Comparison of ENCODE assay signal across 18 cellular contexts in genomic region chr18:61154866-61155265, GRCh38.
DNase-seq lines count a peak whose midpoint lies in the region; FAIRE-seq and TF ChIP-seq lines count a peak whose summit lies in the region.
"Had no signal": no experiment of that assay in that cellular context is flagged by ENCODE, and none has a peak within 500 bp of the region (broad histone marks: within the 10 kb centered on the region; RNA-seq: fewer than 3 reads in every experiment).

No MANE protein-coding gene starts in this region.

- no peaks in the 10 kb centered on the region for H3K79me2 ChIP-seq in hepatocyte

- H3K9me3 ChIP-seq in hepatocyte (ENCODE audit: low read depth) = no peaks in the 10 kb centered on the region
- H3K9me3 ChIP-seq: BLaER1, Caco-2 had no signal

- H3K4me2 ChIP-seq in hepatocyte = no peak overlapping the region
- H3K4me2 ChIP-seq: BLaER1, GM23338 had no signal

- DNase-seq in D721Med (ENCODE audit: insufficient read length, low spot score) = peak; percentile 57
- peak; percentile 70 for DNase-seq in NCI-H82 treated with DMSO at 0.1 percent for 48 hours (lab: John Stamatoyannopoulos, UW; ENCODE audit: unreplicated experiment)
- DNase-seq in hepatocyte (ENCODE audit: low spot score) = no peak
- no peak for DNase-seq in type B pancreatic cell (ENCODE audit: extremely low spot score, unreplicated experiment)
- no peak for DNase-seq in NCI-H510A (lab: John Stamatoyannopoulos, UW)
- DNase-seq in middle frontal gyrus (ENCODE audit: extremely low spot score, low spot score) = no peak
- no peak for DNase-seq in NCI-H1417 treated with DMSO at 0.1 percent for 48 hours (lab: John Stamatoyannopoulos, UW)
- DNase-seq: 8988T; AML-193; Caco-2; CD8-positive, alpha-beta memory T cell; DMS 273 treated with DMSO at 0.1 percent for 48 hours; H7; IMR-90 had no signal

- H3K9me2 ChIP-seq in hepatocyte (replicated peaks; ENCODE audit: insufficient read depth) = no peaks in the 10 kb centered on the region

- H3K36me3 Mint-ChIP-seq in type B pancreatic cell = no peaks in the 10 kb centered on the region
- H3K36me3 Mint-ChIP-seq: CD8-positive, alpha-beta memory T cell had no signal

- H3K27me3 Mint-ChIP-seq in type B pancreatic cell = no peaks in the 10 kb centered on the region
- H3K27me3 Mint-ChIP-seq: CD8-positive, alpha-beta memory T cell had no signal

- H3K36me3 ChIP-seq in hepatocyte (replicated peaks; ENCODE audit: insufficient read depth, low read depth) = no peaks in the 10 kb centered on the region
- H3K36me3 ChIP-seq: BLaER1 had no signal

- no peaks in the 10 kb centered on the region for H3K9me3 Mint-ChIP-seq in type B pancreatic cell
- H3K9me3 Mint-ChIP-seq: GM23338 had no signal

- WGBS in hepatocyte (ENCODE audit: low lambda C conversion rate, missing lambda C conversion rate) = 64% methylated on average over 3 of the region's 3 CpGs

- H3K4me3 ChIP-seq in hepatocyte = no peak overlapping the region
- H3K4me3 ChIP-seq: BLaER1, GM12878, GM23338 had no signal

- FAIRE-seq in D721Med (lab: Jason Lieb, UNC) = peak; percentile 100
- FAIRE-seq: GM12878, GM18507 had no signal

- H3K4me1 Mint-ChIP-seq in type B pancreatic cell (ENCODE audit: unreplicated experiment) = no peaks in the 10 kb centered on the region
- H3K4me1 Mint-ChIP-seq: CD8-positive, alpha-beta memory T cell; GM23338 had no signal

- peak overlapping the region; percentile 69 for H3K27ac Mint-ChIP-seq in type B pancreatic cell
- H3K27ac Mint-ChIP-seq: CD8-positive, alpha-beta memory T cell; GM23338 had no signal

- peak overlapping the region; percentile 61 for H3K27ac ChIP-seq in hepatocyte
- H3K27ac ChIP-seq: BLaER1 had no signal

- H3K27me3 ChIP-seq in hepatocyte = no peaks in the 10 kb centered on the region
- H3K27me3 ChIP-seq: BLaER1 had no signal

- H4K20me1 ChIP-seq in hepatocyte (ENCODE audit: insufficient read depth, poor library complexity, severe bottlenecking) = no peaks in the 10 kb centered on the region
- H4K20me1 ChIP-seq: BLaER1 had no signal

- H3K4me3 Mint-ChIP-seq in type B pancreatic cell = no peak overlapping the region
- H3K4me3 Mint-ChIP-seq: CD8-positive, alpha-beta memory T cell; GM23338 had no signal

- no peak overlapping the region for H2AFZ ChIP-seq in hepatocyte
- H2AFZ ChIP-seq: GM23338 had no signal

- no peak for TF ChIP-seq CTCF in D721Med (IDR thresholded peaks at IDR 0.05; ENCODE audit: insufficient read depth, missing control alignments)
- no peak for TF ChIP-seq CTCF in hepatocyte (IDR thresholded peaks at IDR 0.05; ENCODE audit: poor library complexity)
- no peak for TF ChIP-seq CTCF in type B pancreatic cell (conservative IDR thresholded peaks at IDR 0.05)

- H3K4me1 ChIP-seq in hepatocyte (ENCODE audit: insufficient read depth) = no peaks in the 10 kb centered on the region
- H3K4me1 ChIP-seq: BLaER1, Caco-2 had no signal

Comparison
In these comparisons a context has a peak if more than half of its experiments do, and no peak if none do; other contexts are left out.
1. DNase-seq: peak in D721Med (single experiment) and NCI-H82 treated with DMSO at 0.1 percent for 48 hours (single experiment); none in hepatocyte (single experiment), type B pancreatic cell (single experiment), NCI-H510A (single experiment), middle frontal gyrus (single experiment) and NCI-H1417 treated with DMSO at 0.1 percent for 48 hours (single experiment).